Comparison of ENCODE assay signal across 24 cellular contexts in genomic region chrX:113001836-113002235, GRCh38.
DNase-seq lines count a peak whose midpoint lies in the region; ATAC-seq and TF ChIP-seq lines count a peak whose summit lies in the region.
"Had no signal": no experiment of that assay in that cellular context is flagged by ENCODE, and none has a peak within 500 bp of the region (broad histone marks: within the 10 kb centered on the region; RNA-seq: fewer than 3 reads in every experiment).

No MANE protein-coding gene starts in this region.

- in situ Hi-C loops in KBM-7 (cut with MboI; ENCODE audit: low pct_unique_long_range_greater_than_20kb, low sequenced_read_pairs): no loop called here

- peak; percentile 28 for DNase-seq in KBM-7
- DNase-seq in kidney tubule cell (ENCODE audit: low spot score): peak; percentile 4
- no peak for DNase-seq in omental fat pad (ENCODE audit: low spot score)
- no peak for DNase-seq in DMS79 (lab: John Stamatoyannopoulos, UW)
- DNase-seq in COLO668 (lab: John Stamatoyannopoulos, UW; ENCODE audit: unreplicated experiment): no peak
- DNase-seq: activated B cell treated with CpG ODN at 0.5 μM for 24 hours; activated CD8-positive, alpha-beta T cell treated with anti-CD3 and anti-CD28 coated beads for 36 hours; activated T-cell treated with anti-CD3 and anti-CD28 coated beads, Interleukin-2, amount 50 U/mL, for 48 hours; body of pancreas; colonic mucosa; DMS79 treated with DMSO at 0.1 percent for 48 hours; mucosa of descending colon; NCI-H1436; NCI-H345; nucleus accumbens; right cardiac atrium; SHP77; T-helper 17 cell had no signal

- TF ChIP-seq CTCF in C4-2B (conservative IDR thresholded peaks at IDR 0.05): peak; percentile 29
- TF ChIP-seq CTCF in VCaP (conservative IDR thresholded peaks at IDR 0.05): peak; percentile 56
- no peak for TF ChIP-seq CTCF in omental fat pad (IDR thresholded peaks at IDR 0.05)

- H3K27ac ChIP-seq in C4-2B (no peak overlapping the region), VCaP (no peak overlapping the region)
- H3K27ac ChIP-seq: body of pancreas, colonic mucosa, epithelial cell of prostate, thoracic aorta had no signal

- ATAC-seq in GM19324 (IDR thresholded peaks at IDR 0.05; ENCODE audit: low FRiP score, unreplicated experiment) (no peak), omental fat pad (ENCODE audit: low FRiP score) (no peak)
- ATAC-seq: activated CD8-positive, alpha-beta T cell treated with anti-CD3 and anti-CD28 coated beads for 36 hours; activated naive CD4-positive, alpha-beta T cell treated with anti-CD3 and anti-CD28 coated beads, Interleukin-2, amount 50 U/mL, for 72 hours; body of pancreas; mucosa of descending colon; right cardiac atrium; T-helper 17 cell had no signal

Comparison
In these comparisons a context has a peak if more than half of its experiments do, and no peak if none do; other contexts are left out.
1. CTCF ChIP-seq: peak in C4-2B (single experiment) and VCaP (single experiment); none in omental fat pad (0 of 3).
2. DNase-seq: peak in KBM-7 (single experiment) and kidney tubule cell (single experiment); none in omental fat pad (single experiment), DMS79 (single experiment) and COLO668 (single experiment).